1 cellular context compared by ENCODE assay signal in genomic region chr17:72134560-72135399, GRCh38.
TF ChIP-seq lines count a peak whose summit lies in the region.

No MANE protein-coding gene starts in this region.

TF ChIP-seq in HCT116, 20 proteins besides CTCF, POLR2A, EP300 and RAD21:
- TF ChIP-seq, protein P1, sequence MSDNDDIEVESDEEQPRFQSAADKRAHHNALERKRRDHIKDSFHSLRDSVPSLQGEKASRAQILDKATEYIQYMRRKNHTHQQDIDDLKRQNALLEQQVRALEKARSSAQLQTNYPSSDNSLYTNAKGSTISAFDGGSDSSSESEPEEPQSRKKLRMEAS (IDR thresholded peaks at IDR 0.05): no peak
- TF ChIP-seq YY1 (IDR thresholded peaks at IDR 0.05; ENCODE audit: extremely low read depth, insufficient replicate concordance, low read depth, low read length) (no peak), POLR2AphosphoS5 (IDR thresholded peaks at IDR 0.05; ENCODE audit: low read depth, low read length) (no peak), CBX3 (IDR thresholded peaks at IDR 0.05; ENCODE audit: low read depth) (no peak), EZH2phosphoT487 (IDR thresholded peaks at IDR 0.05; ENCODE audit: borderline replicate concordance) (no peak), EZH2 (IDR thresholded peaks at IDR 0.05) (no peak), EGR1 (IDR thresholded peaks at IDR 0.05; ENCODE audit: low read depth) (no peak), ZBTB33 (IDR thresholded peaks at IDR 0.05; ENCODE audit: extremely low read depth, insufficient replicate concordance, low read length) (no peak), ATF3 (IDR thresholded peaks at IDR 0.05) (no peak), JUND (IDR thresholded peaks at IDR 0.05) (no peak), ZFX (IDR thresholded peaks at IDR 0.05) (no peak), TCF7L2 (IDR thresholded peaks at IDR 0.05; ENCODE audit: borderline replicate concordance, extremely low read depth, insufficient read depth, insufficient read length) (no peak), SIN3A (IDR thresholded peaks at IDR 0.05; ENCODE audit: low read depth) (no peak)
TF ChIP-seq in HCT116: peak in this region for 0.
